In genomic region chr10:125212150-125212809, GRCh38 we compare ENCODE assay signal across 3 cellular contexts.
"Had no signal": no experiment of that assay in that cellular context is flagged by ENCODE, and none has a peak within 500 bp of the region (broad histone marks: within the 10 kb centered on the region; RNA-seq: fewer than 3 reads in every experiment).

No MANE protein-coding gene starts in this region.

- ATAC-seq: GM12878 had no signal

- H3K4me3 ChIP-seq: GM12878 had no signal

- DNase-seq: GDM1, GF-D8 had no signal
